ENCODE assay signal across 1 cellular context in genomic region chr19:3518669-3519068, GRCh38.
TF ChIP-seq lines count a peak whose summit lies in the region.

No MANE protein-coding gene starts in this region.

TF ChIP-seq in liver, 16 proteins besides CTCF, POLR2A, EP300 and RAD21 (continued from another document):
- TF ChIP-seq REST (IDR thresholded peaks at IDR 0.05), result no peak
- TF ChIP-seq YY1 (IDR thresholded peaks at IDR 0.05), result no peak
- TF ChIP-seq ZBTB33 (IDR thresholded peaks at IDR 0.05), result no peak
- no peak for TF ChIP-seq EGR1 (IDR thresholded peaks at IDR 0.05; ENCODE audit: low read depth in 2 of 2)
- TF ChIP-seq HNF4G (IDR thresholded peaks at IDR 0.05), result no peak
- no peak for TF ChIP-seq FOXA1 (IDR thresholded peaks at IDR 0.05)
- TF ChIP-seq, protein P1, sequence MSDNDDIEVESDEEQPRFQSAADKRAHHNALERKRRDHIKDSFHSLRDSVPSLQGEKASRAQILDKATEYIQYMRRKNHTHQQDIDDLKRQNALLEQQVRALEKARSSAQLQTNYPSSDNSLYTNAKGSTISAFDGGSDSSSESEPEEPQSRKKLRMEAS (IDR thresholded peaks at IDR 0.05), result no peak
- no peak for TF ChIP-seq TAF1 (conservative IDR thresholded peaks at IDR 0.05)
